In the genomic region with DNA sequence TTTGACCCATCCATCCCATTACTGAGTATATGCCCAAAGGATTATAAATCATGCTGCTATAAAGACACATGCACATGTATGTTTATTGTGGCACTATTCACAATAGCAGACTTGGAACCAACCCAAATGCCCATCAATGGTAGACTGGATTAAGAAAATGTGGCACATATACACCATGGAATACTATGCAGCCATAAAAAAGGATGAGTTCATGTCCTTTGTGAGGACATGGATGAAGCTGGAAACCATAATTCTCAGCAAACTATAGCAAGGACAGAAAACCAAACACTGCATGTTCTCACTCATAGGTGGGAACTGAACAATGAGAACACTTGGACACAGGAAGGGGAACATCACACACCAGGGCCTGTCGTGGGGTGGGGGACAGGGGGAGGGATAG, we compare ENCODE assay signal across 1 cellular context. TPM values are rescaled to one million over a fixed set of nuclear protein-coding genes. Genes with fewer than 3 reads are reported as not detected.
"Had no signal": no experiment of that assay in that cellular context is flagged by ENCODE, and none has a peak within 500 bp of the region (broad histone marks: within the 10 kb centered on the region; RNA-seq: fewer than 3 reads in every experiment).

No MANE protein-coding gene starts in this region.

RNA-seq across cellular contexts. Expression of gene TM4SF18, which starts 4.0 kb away (rescaled TPM):
- total RNA-seq: SJCRH30 had no signal
